Comparison of ENCODE assay signal across 21 cellular contexts in the genomic region with DNA sequence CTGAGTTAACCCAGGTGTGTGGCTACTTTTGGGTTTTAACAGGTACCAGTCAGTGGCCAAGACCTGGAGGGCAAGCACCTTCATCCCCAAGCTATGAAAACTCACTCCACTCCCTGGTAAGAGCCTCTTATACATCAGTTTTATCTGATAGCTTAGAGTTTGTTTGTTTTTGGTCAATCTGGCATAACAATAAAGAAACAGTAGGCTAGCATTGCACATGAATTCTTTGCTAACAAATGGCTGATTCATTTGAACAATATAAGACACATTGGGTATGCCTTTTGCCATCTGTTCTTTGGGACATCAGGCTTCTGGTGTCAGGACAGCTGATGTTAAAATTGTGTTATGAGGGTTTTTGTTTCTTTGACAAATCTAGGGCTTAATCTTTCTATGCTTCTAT.
DNase-seq lines count a peak whose midpoint lies in the region; ATAC-seq and TF ChIP-seq lines count a peak whose summit lies in the region.
"Had no signal": no experiment of that assay in that cellular context is flagged by ENCODE, and none has a peak within 500 bp of the region (broad histone marks: within the 10 kb centered on the region; RNA-seq: fewer than 3 reads in every experiment).

No MANE protein-coding gene starts in this region.

- no peak overlapping the region for H3K4me3 Mint-ChIP-seq in osteocyte (ENCODE audit: unreplicated experiment)
- no peak overlapping the region for H3K4me3 Mint-ChIP-seq in naive thymus-derived CD4-positive, alpha-beta T cell
- no peak overlapping the region for H3K4me3 Mint-ChIP-seq in activated CD8-positive, alpha-beta T cell treated with anti-CD3 and anti-CD28 coated beads for 36 hours
- H3K4me3 Mint-ChIP-seq: activated T-helper 17 cell treated with anti-CD3 and anti-CD28 coated beads, Interleukin-2, amount 50 U/mL, for 72 hours; T-cell had no signal

- H2AFZ ChIP-seq in GM23248: no peak overlapping the region
- no peak overlapping the region for H2AFZ ChIP-seq in PC-3 (ENCODE audit: low read length)
- no peak overlapping the region for H2AFZ ChIP-seq in fibroblast of lung (ENCODE audit: low read length)

- H3K36me3 ChIP-seq in GM23248 (ENCODE audit: low read depth) (peaks cover 16% of the 10 kb centered on the region; the same call in 1 of the 2 replicates), PC-3 (ENCODE audit: low read depth, low read length) (no peaks in the 10 kb centered on the region), fibroblast of lung (ENCODE audit: control insufficient read depth, insufficient read depth, low read length) (peaks cover 6% of the 10 kb centered on the region), Peyer's patch (peaks cover 0 to 22% (median 0%) of the 10 kb centered on the region in 3 donors)
- peaks cover 0 to 22% (median 5%) of the 10 kb centered on the region in 3 experiments for H3K36me3 ChIP-seq in naive thymus-derived CD4-positive, alpha-beta T cell (ENCODE audit: control insufficient read depth in 2 of 3, insufficient read depth in 3 of 3, low read length in 3 of 3)

- H3K9me3 ChIP-seq in GM23248 (ENCODE audit: low read depth) (no peaks in the 10 kb centered on the region), PC-3 (ENCODE audit: low read length) (no peaks in the 10 kb centered on the region), fibroblast of lung (ENCODE audit: control insufficient read depth, insufficient read depth, low read depth, low read length) (no peaks in the 10 kb centered on the region), Peyer's patch (no peaks in the 10 kb centered on the region)
- H3K9me3 ChIP-seq in naive thymus-derived CD4-positive, alpha-beta T cell (ENCODE audit: control insufficient read depth in 2 of 3, low read length in 3 of 3): no peaks in the 10 kb centered on the region
- H3K9me3 ChIP-seq: left ventricle myocardium inferior had no signal

- intact Hi-C loops in PC-3 (cut with micrococcal nuclease): no loop called here
- intact Hi-C loops in naive thymus-derived CD4-positive, alpha-beta T cell (cut with micrococcal nuclease): no loop called here
- intact Hi-C loops in activated CD8-positive, alpha-beta T cell treated with anti-CD3 and anti-CD28 coated beads for 36 hours (cut with micrococcal nuclease): no loop called here

- H3K79me2 ChIP-seq in GM23248 (ENCODE audit: insufficient read depth) (0 out of 2 replicates have a peak, but pooled peaks cover 6% of the 10 kb centered on the region), PC-3 (ENCODE audit: low read length) (no peaks in the 10 kb centered on the region), fibroblast of lung (ENCODE audit: control insufficient read depth, insufficient read depth, low read length) (peaks cover 2% of the 10 kb centered on the region)

- in situ Hi-C loops in GM23248 (cut with MboI): no loop called here

- no TSS peak for BruUV-seq in PC-3 (replicated peaks; lab: Mats Ljungman, UMichigan)

- H3K27ac ChIP-seq in GM23248 (peak overlapping the region; percentile 85), PC-3 (ENCODE audit: low read length) (no peak overlapping the region), fibroblast of lung (ENCODE audit: insufficient read depth, low read length) (peak overlapping the region; percentile 6), Peyer's patch (no peak overlapping the region)
- no peak overlapping the region for H3K27ac ChIP-seq in naive thymus-derived CD4-positive, alpha-beta T cell (ENCODE audit: low read depth, low read length)
- H3K27ac ChIP-seq: foreskin keratinocyte, HL-60, KMS-11, left ventricle myocardium inferior had no signal

- CTCF ChIA-PET in PC-3 (lab: Charles Lee): no interaction called here
- CTCF ChIA-PET in naive thymus-derived CD4-positive, alpha-beta T cell (lab: Charles Lee): no interaction called here
- CTCF ChIA-PET in activated CD8-positive, alpha-beta T cell treated with anti-CD3 and anti-CD28 coated beads for 36 hours (lab: Charles Lee): no interaction called here

- H3K4me2 ChIP-seq in GM23248 (ENCODE audit: unreplicated experiment) (peak overlapping the region; percentile 68), PC-3 (ENCODE audit: low read length) (no peak overlapping the region), fibroblast of lung (ENCODE audit: extremely low read depth, insufficient read depth, low read length) (no peak overlapping the region)
- H3K4me2 ChIP-seq: KMS-11 had no signal

- DNase-seq in GM23248: peak; percentile 47
- peak; percentile 3 for DNase-seq in PC-3
- DNase-seq in fibroblast of lung (ENCODE audit: low read depth in 2 of 2): peak in 1 of 2 donors; percentile 48
- DNase-seq in osteocyte (ENCODE audit: extremely low spot score, unreplicated experiment): no peak
- DNase-seq in naive thymus-derived CD4-positive, alpha-beta T cell: no peak
- no peak for DNase-seq in Peyer's patch
- no peak for DNase-seq in activated CD4-positive, alpha-beta T cell treated with anti-CD3 and anti-CD28 coated beads, Interleukin-2, amount 50 U/mL, for 1 hour
- no peak for DNase-seq in activated CD8-positive, alpha-beta T cell treated with anti-CD3 and anti-CD28 coated beads for 36 hours
- DNase-seq: activated CD4-positive, CD25-positive, alpha-beta regulatory T cell; Calu3; central memory CD4-positive, alpha-beta T cell; effector CD4-positive, alpha-beta T cell; left ventricle myocardium inferior; NCI-H1417 treated with DMSO at 0.1 percent for 48 hours; NCI-H2227 treated with DMSO at 0.1 percent for 48 hours; posterior cingulate gyrus; T-cell had no signal

- H3K27me3 Mint-ChIP-seq in osteocyte (ENCODE audit: unreplicated experiment): no peaks in the 10 kb centered on the region
- no peaks in the 10 kb centered on the region for H3K27me3 Mint-ChIP-seq in naive thymus-derived CD4-positive, alpha-beta T cell
- no peaks in the 10 kb centered on the region for H3K27me3 Mint-ChIP-seq in activated CD8-positive, alpha-beta T cell treated with anti-CD3 and anti-CD28 coated beads for 36 hours
- H3K27me3 Mint-ChIP-seq: activated T-helper 17 cell treated with anti-CD3 and anti-CD28 coated beads, Interleukin-2, amount 50 U/mL, for 72 hours; T-cell had no signal

- peaks cover 6% of the 10 kb centered on the region for H3K9me3 Mint-ChIP-seq in osteocyte (ENCODE audit: unreplicated experiment)
- no peaks in the 10 kb centered on the region for H3K9me3 Mint-ChIP-seq in naive thymus-derived CD4-positive, alpha-beta T cell
- H3K9me3 Mint-ChIP-seq in activated CD8-positive, alpha-beta T cell treated with anti-CD3 and anti-CD28 coated beads for 36 hours: no peaks in the 10 kb centered on the region
- H3K9me3 Mint-ChIP-seq: activated T-helper 17 cell treated with anti-CD3 and anti-CD28 coated beads, Interleukin-2, amount 50 U/mL, for 72 hours; T-cell had no signal

- H3K9ac ChIP-seq in GM23248 (peak overlapping the region; percentile 56), PC-3 (ENCODE audit: low read length) (no peak overlapping the region), fibroblast of lung (ENCODE audit: insufficient read depth, low read length) (no peak overlapping the region)
- H3K9ac ChIP-seq: KMS-11 had no signal

- 0 out of 2 replicates have a peak overlapping the region, but pooled peaks have one; percentile 8 for H3K4me3 ChIP-seq in GM23248
- no peak overlapping the region for H3K4me3 ChIP-seq in PC-3 (ENCODE audit: low read length)
- no peak overlapping the region for H3K4me3 ChIP-seq in fibroblast of lung (replicated peaks in 1 of 4; ENCODE audit: control extremely low read depth in 1 of 4, insufficient read depth in 1 of 4, low read depth in 3 of 4, low read length in 4 of 4)
- no peak overlapping the region for H3K4me3 ChIP-seq in naive thymus-derived CD4-positive, alpha-beta T cell (ENCODE audit: low read length)
- no peak overlapping the region for H3K4me3 ChIP-seq in Peyer's patch
- H3K4me3 ChIP-seq: left ventricle myocardium inferior had no signal

- ATAC-seq in PC-3: no peak
- ATAC-seq in naive thymus-derived CD4-positive, alpha-beta T cell: no peak
- no peak for ATAC-seq in activated CD8-positive, alpha-beta T cell treated with anti-CD3 and anti-CD28 coated beads for 36 hours
- ATAC-seq: activated T-helper 17 cell treated with anti-CD3 and anti-CD28 coated beads, Interleukin-2, amount 50 U/mL, for 72 hours; foreskin keratinocyte; T-cell had no signal

- H3K36me3 Mint-ChIP-seq in osteocyte (ENCODE audit: unreplicated experiment): peaks cover 49% of the 10 kb centered on the region
- H3K36me3 Mint-ChIP-seq in naive thymus-derived CD4-positive, alpha-beta T cell: peaks cover 8 to 51% (median 31%) of the 10 kb centered on the region in 5 donors
- peaks cover 22% of the 10 kb centered on the region for H3K36me3 Mint-ChIP-seq in activated CD8-positive, alpha-beta T cell treated with anti-CD3 and anti-CD28 coated beads for 36 hours (ENCODE audit: low read depth)

- peaks cover 18% of the 10 kb centered on the region for H3K4me1 ChIP-seq in GM23248 (ENCODE audit: insufficient read depth)
- H3K4me1 ChIP-seq in PC-3 (ENCODE audit: insufficient read depth, low read length): no peaks in the 10 kb centered on the region
- peaks cover 3% of the 10 kb centered on the region for H3K4me1 ChIP-seq in fibroblast of lung (ENCODE audit: control insufficient read depth, extremely low read depth, insufficient read depth, low read length)
- H3K4me1 ChIP-seq in naive thymus-derived CD4-positive, alpha-beta T cell (ENCODE audit: control insufficient read depth in 2 of 2, insufficient read depth in 2 of 2, low read length in 2 of 2): no peaks in the 10 kb centered on the region
- H3K4me1 ChIP-seq in Peyer's patch: no peaks in the 10 kb centered on the region
- H3K4me1 ChIP-seq: foreskin keratinocyte had no signal

- H3K27me3 ChIP-seq in GM23248 (replicated peaks; ENCODE audit: insufficient read depth) (no peaks in the 10 kb centered on the region), PC-3 (ENCODE audit: low read length) (no peaks in the 10 kb centered on the region), fibroblast of lung (ENCODE audit: control insufficient read depth, insufficient read depth, low read length) (no peaks in the 10 kb centered on the region), Peyer's patch (no peaks in the 10 kb centered on the region)
- H3K27me3 ChIP-seq in naive thymus-derived CD4-positive, alpha-beta T cell (ENCODE audit: control insufficient read depth in 2 of 2, insufficient read depth in 2 of 2, low read length in 2 of 2): no peaks in the 10 kb centered on the region
- H3K27me3 ChIP-seq: foreskin keratinocyte had no signal

- TF ChIP-seq CTCF in PC-3 (conservative IDR thresholded peaks at IDR 0.05; ENCODE audit: low read depth, low read length): no peak
- TF ChIP-seq CTCF in fibroblast of lung (conservative IDR thresholded peaks at IDR 0.05 in 1 of 2, IDR thresholded peaks at IDR 0.05 in 1 of 2; ENCODE audit: low read depth in 1 of 2, low read length in 2 of 2): no peak
- no peak for TF ChIP-seq CTCF in osteocyte (IDR thresholded peaks at IDR 0.05)
- TF ChIP-seq CTCF in Peyer's patch (IDR thresholded peaks at IDR 0.05): no peak
- TF ChIP-seq CTCF in activated CD8-positive, alpha-beta T cell treated with anti-CD3 and anti-CD28 coated beads for 36 hours (IDR thresholded peaks at IDR 0.05): no peak

- POLR2A ChIA-PET in PC-3 (lab: Charles Lee; ENCODE audit: unreplicated experiment): no interaction called here
- POLR2A ChIA-PET in naive thymus-derived CD4-positive, alpha-beta T cell (lab: Charles Lee): interaction anchor here (1.0 kb wide), 1 partner anchor 13 kb away, joined by 3 read pairs; no protein-coding TSS in a partner anchor
- POLR2A ChIA-PET in activated CD8-positive, alpha-beta T cell treated with anti-CD3 and anti-CD28 coated beads for 36 hours (lab: Charles Lee): no interaction called here

- H3K4me1 Mint-ChIP-seq in osteocyte (ENCODE audit: unreplicated experiment): peaks cover 23% of the 10 kb centered on the region
- peaks cover 0 to 4% (median 0%) of the 10 kb centered on the region in 7 donors for H3K4me1 Mint-ChIP-seq in naive thymus-derived CD4-positive, alpha-beta T cell
- H3K4me1 Mint-ChIP-seq in activated CD8-positive, alpha-beta T cell treated with anti-CD3 and anti-CD28 coated beads for 36 hours (ENCODE audit: low read depth): no peaks in the 10 kb centered on the region
- H3K4me1 Mint-ChIP-seq: activated T-helper 17 cell treated with anti-CD3 and anti-CD28 coated beads, Interleukin-2, amount 50 U/mL, for 72 hours; T-cell had no signal

- H4K20me1 ChIP-seq in GM23248 (ENCODE audit: insufficient read depth) (no peaks in the 10 kb centered on the region), PC-3 (ENCODE audit: low read length) (no peaks in the 10 kb centered on the region), fibroblast of lung (ENCODE audit: control insufficient read depth, extremely low read depth, insufficient read depth, low read length) (no peaks in the 10 kb centered on the region)

- no peak for TF ChIP-seq POLR2A in Peyer's patch (IDR thresholded peaks at IDR 0.05)

- peak overlapping the region; percentile 29 for H3K27ac Mint-ChIP-seq in osteocyte (ENCODE audit: unreplicated experiment)
- no peak overlapping the region for H3K27ac Mint-ChIP-seq in naive thymus-derived CD4-positive, alpha-beta T cell
- H3K27ac Mint-ChIP-seq in activated CD8-positive, alpha-beta T cell treated with anti-CD3 and anti-CD28 coated beads for 36 hours: no peak overlapping the region
- H3K27ac Mint-ChIP-seq: activated T-helper 17 cell treated with anti-CD3 and anti-CD28 coated beads, Interleukin-2, amount 50 U/mL, for 72 hours; T-cell had no signal

- H3K9me2 ChIP-seq in GM23248 (ENCODE audit: insufficient read depth) (no peaks in the 10 kb centered on the region), PC-3 (replicated peaks; ENCODE audit: low read length) (no peaks in the 10 kb centered on the region)

- H3F3A ChIP-seq in GM23248 (ENCODE audit: insufficient read depth) (peaks cover 19% of the 10 kb centered on the region), PC-3 (ENCODE audit: low read length, unreplicated experiment) (no peaks in the 10 kb centered on the region)

Comparison
In these comparisons a context has a peak if more than half of its experiments do, and no peak if none do; other contexts are left out.
1. DNase-seq: peak in GM23248 (single experiment) and PC-3 (single experiment); none in osteocyte (single experiment), naive thymus-derived CD4-positive, alpha-beta T cell (0 of 9), Peyer's patch (0 of 3), activated CD4-positive, alpha-beta T cell treated with anti-CD3 and anti-CD28 coated beads, Interleukin-2, amount 50 U/mL, for 1 hour (single experiment) and activated CD8-positive, alpha-beta T cell treated with anti-CD3 and anti-CD28 coated beads for 36 hours (single experiment).
2. H3K27ac ChIP-seq: peak in GM23248 (single experiment) and fibroblast of lung (single experiment); none in PC-3 (single experiment), naive thymus-derived CD4-positive, alpha-beta T cell (single experiment) and Peyer's patch (0 of 4).